ENCODE assay signal across 22 cellular contexts in genomic region chr5:74419468-74419867, GRCh38.
DNase-seq lines count a peak whose midpoint lies in the region; ATAC-seq and TF ChIP-seq lines count a peak whose summit lies in the region.
"Had no signal": no experiment of that assay in that cellular context is flagged by ENCODE, and none has a peak within 500 bp of the region (broad histone marks: within the 10 kb centered on the region; RNA-seq: fewer than 3 reads in every experiment).

No MANE protein-coding gene starts in this region.

- H3K27ac ChIP-seq in hepatocyte (peak overlapping the region; percentile 73), smooth muscle cell (ENCODE audit: low read depth) (peak overlapping the region; percentile 13)
- H3K27ac ChIP-seq: GM23248, HL-60 had no signal

- 42% methylated on average over 4 of the region's 4 CpGs for WGBS in hepatocyte (ENCODE audit: low lambda C conversion rate, missing lambda C conversion rate)
- WGBS in smooth muscle cell (ENCODE audit: low lambda C conversion rate): 27% methylated on average over 4 of the region's 4 CpGs

- H3K27ac Mint-ChIP-seq in nephron (peak overlapping the region; percentile 21 to 73 (median 40)), endothelial cell (ENCODE audit: unreplicated experiment) (no peak overlapping the region)
- H3K27ac Mint-ChIP-seq: CD4-positive, CD25-positive, alpha-beta regulatory T cell; CD8-positive, alpha-beta memory T cell had no signal

- H3K4me3 Mint-ChIP-seq in nephron (no peak overlapping the region), endothelial cell (ENCODE audit: unreplicated experiment) (no peak overlapping the region)
- H3K4me3 Mint-ChIP-seq: CD8-positive, alpha-beta memory T cell had no signal

- H3K4me1 Mint-ChIP-seq in nephron (peaks cover 37% of the 10 kb centered on the region), endothelial cell (ENCODE audit: unreplicated experiment) (peaks cover 51% of the 10 kb centered on the region)
- H3K4me1 Mint-ChIP-seq: CD4-positive, CD25-positive, alpha-beta regulatory T cell; CD8-positive, alpha-beta memory T cell had no signal

- H2AFZ ChIP-seq in Loucy (ENCODE audit: low read length) (no peak overlapping the region), hepatocyte (no peak overlapping the region), smooth muscle cell (ENCODE audit: low read depth) (no peak overlapping the region)
- H2AFZ ChIP-seq: GM23248 had no signal

- no peak for ATAC-seq in activated CD4-positive, CD25-positive, alpha-beta regulatory T cell treated with anti-CD3 and anti-CD28 coated beads, Interleukin-2, amount 50 U/mL, for 24 hours
- no peak for ATAC-seq in GM19467 (IDR thresholded peaks at IDR 0.05; ENCODE audit: unreplicated experiment)

- peaks cover 16% of the 10 kb centered on the region for H3F3A ChIP-seq in Loucy (ENCODE audit: low read depth)
- peaks cover 48% of the 10 kb centered on the region for H3F3A ChIP-seq in smooth muscle cell (ENCODE audit: low read depth)

- H3K4me3 ChIP-seq in Loucy (ENCODE audit: low read length, poor library complexity, severe bottlenecking) (no peak overlapping the region), hepatocyte (no peak overlapping the region), smooth muscle cell (no peak overlapping the region), HAP-1 (no peak overlapping the region)
- H3K4me3 ChIP-seq: GM23248 had no signal

- H3K4me2 ChIP-seq in Loucy (ENCODE audit: low read depth, low read length, poor library complexity, severe bottlenecking): peak overlapping the region; percentile 38
- no peak overlapping the region for H3K4me2 ChIP-seq in hepatocyte
- peak overlapping the region; percentile 32 for H3K4me2 ChIP-seq in smooth muscle cell

- TF ChIP-seq CTCF in Loucy (conservative IDR thresholded peaks at IDR 0.05; ENCODE audit: low read length) (no peak), hepatocyte (IDR thresholded peaks at IDR 0.05; ENCODE audit: poor library complexity) (no peak), nephron (IDR thresholded peaks at IDR 0.05; ENCODE audit: unreplicated experiment in 3 of 3) (no peak), smooth muscle cell (IDR thresholded peaks at IDR 0.05; ENCODE audit: borderline replicate concordance, insufficient read depth, poor library complexity, severe bottlenecking) (no peak), endothelial cell (IDR thresholded peaks at IDR 0.05; ENCODE audit: unreplicated experiment) (no peak)

- H3K9me2 ChIP-seq in Loucy (replicated peaks; ENCODE audit: low read depth, low read length): no peaks in the 10 kb centered on the region
- H3K9me2 ChIP-seq in hepatocyte (replicated peaks; ENCODE audit: insufficient read depth): no peaks in the 10 kb centered on the region

- DNase-seq in hepatocyte (ENCODE audit: low spot score) (no peak), smooth muscle cell (lab: John Stamatoyannopoulos, UW; ENCODE audit: unreplicated experiment) (no peak), HAP-1 (ENCODE audit: low spot score in 2 of 2) (no peak), endothelial cell (ENCODE audit: low spot score) (no peak)
- DNase-seq: 8988T; BE2C; C1 segment of cervical spinal cord; CD4-positive, CD25-positive, alpha-beta regulatory T cell; CD8-positive, alpha-beta memory T cell; COR-L47; DMS 273 treated with DMSO at 0.1 percent for 48 hours; DMS53; DND-41; EL; GM23248; HCEC 1CT; IMR-90 had no signal

- no peaks in the 10 kb centered on the region for H3K36me3 ChIP-seq in Loucy (ENCODE audit: insufficient read depth, low read length)
- no peaks in the 10 kb centered on the region for H3K36me3 ChIP-seq in hepatocyte (replicated peaks; ENCODE audit: insufficient read depth, low read depth)
- no peaks in the 10 kb centered on the region for H3K36me3 ChIP-seq in smooth muscle cell (ENCODE audit: low read depth)
- H3K36me3 ChIP-seq in HAP-1 (replicated peaks): no peaks in the 10 kb centered on the region
- H3K36me3 ChIP-seq: BE2C had no signal

- H3K79me2 ChIP-seq in Loucy (ENCODE audit: insufficient read depth, low read length) (no peaks in the 10 kb centered on the region), hepatocyte (no peaks in the 10 kb centered on the region), smooth muscle cell (ENCODE audit: low read depth) (no peaks in the 10 kb centered on the region)

- in situ Hi-C loops in HAP-1 (cut with MboI; ENCODE audit: low sequenced_read_pairs): no loop called here

- H3K36me3 Mint-ChIP-seq in nephron (ENCODE audit: low read depth) (no peaks in the 10 kb centered on the region), endothelial cell (ENCODE audit: low read depth, unreplicated experiment) (no peaks in the 10 kb centered on the region)
- H3K36me3 Mint-ChIP-seq: CD4-positive, CD25-positive, alpha-beta regulatory T cell; CD8-positive, alpha-beta memory T cell had no signal

- H3K27me3 Mint-ChIP-seq in nephron (ENCODE audit: low read depth) (peaks cover 8% of the 10 kb centered on the region), endothelial cell (ENCODE audit: unreplicated experiment) (no peaks in the 10 kb centered on the region)

- H3K27me3 ChIP-seq in Loucy (ENCODE audit: insufficient read depth, low read length, poor library complexity, severe bottlenecking): no peaks in the 10 kb centered on the region
- no peaks in the 10 kb centered on the region for H3K27me3 ChIP-seq in hepatocyte
- H3K27me3 ChIP-seq in smooth muscle cell (ENCODE audit: low read depth): no peaks in the 10 kb centered on the region
- H3K27me3 ChIP-seq in HAP-1 (ENCODE audit: low read depth): no peaks in the 10 kb centered on the region; the same call in 1 of the 2 replicates
- H3K27me3 ChIP-seq: BE2C had no signal

- no peaks in the 10 kb centered on the region for H4K20me1 ChIP-seq in Loucy (ENCODE audit: insufficient read depth, low read length, poor library complexity, severe bottlenecking)
- H4K20me1 ChIP-seq in hepatocyte (ENCODE audit: insufficient read depth, poor library complexity, severe bottlenecking): no peaks in the 10 kb centered on the region
- no peaks in the 10 kb centered on the region for H4K20me1 ChIP-seq in smooth muscle cell (ENCODE audit: low read depth)

- no peak overlapping the region for H3K9ac ChIP-seq in Loucy (ENCODE audit: low read depth, low read length, poor library complexity, severe bottlenecking)
- H3K9ac ChIP-seq in smooth muscle cell (ENCODE audit: low read depth): no peak overlapping the region
- H3K9ac ChIP-seq: GM23248 had no signal

- H3K4me1 ChIP-seq in Loucy (ENCODE audit: insufficient read depth, low read length, poor library complexity, severe bottlenecking) (peaks cover 74% of the 10 kb centered on the region), hepatocyte (ENCODE audit: insufficient read depth) (peaks cover 22% of the 10 kb centered on the region), smooth muscle cell (ENCODE audit: low read depth) (peaks cover 25% of the 10 kb centered on the region), HAP-1 (no peaks in the 10 kb centered on the region)
- H3K4me1 ChIP-seq: BE2C had no signal

- H3K9me3 ChIP-seq in Loucy (ENCODE audit: insufficient read depth, low read depth, low read length) (no peaks in the 10 kb centered on the region), hepatocyte (ENCODE audit: low read depth) (no peaks in the 10 kb centered on the region), smooth muscle cell (replicated peaks; ENCODE audit: low read depth) (no peaks in the 10 kb centered on the region), HAP-1 (no peaks in the 10 kb centered on the region)

- H3K9me3 Mint-ChIP-seq in nephron: no peaks in the 10 kb centered on the region
- no peaks in the 10 kb centered on the region for H3K9me3 Mint-ChIP-seq in endothelial cell (ENCODE audit: unreplicated experiment)
